Comparison of ENCODE assay signal across 1 cellular context in genomic region chr6:33061987-33062386, GRCh38.
TF ChIP-seq lines count a peak whose summit lies in the region.

No MANE protein-coding gene starts in this region.

TF ChIP-seq in GM23338, 12 proteins besides CTCF, POLR2A, EP300 and RAD21 (continued from another document):
- no peak for TF ChIP-seq ZNF462 (CRISPR knock-in tag; IDR thresholded peaks at IDR 0.05)
- TF ChIP-seq ZNF114 (CRISPR knock-in tag; IDR thresholded peaks at IDR 0.05): no peak
- TF ChIP-seq POLR2AphosphoS5 (IDR thresholded peaks at IDR 0.05; ENCODE audit: low read depth): no peak
- TF ChIP-seq ETS1 (IDR thresholded peaks at IDR 0.05): no peak
- no peak for TF ChIP-seq CREB1 (CRISPR knock-in tag; IDR thresholded peaks at IDR 0.05; ENCODE audit: low read depth)
- no peak for TF ChIP-seq EZH2phosphoT487 (IDR thresholded peaks at IDR 0.05; ENCODE audit: unreplicated experiment)
- no peak for TF ChIP-seq ZNF331 (CRISPR knock-in tag; IDR thresholded peaks at IDR 0.05; ENCODE audit: low read depth)
